ENCODE assay signal across 20 cellular contexts in the genomic region with DNA sequence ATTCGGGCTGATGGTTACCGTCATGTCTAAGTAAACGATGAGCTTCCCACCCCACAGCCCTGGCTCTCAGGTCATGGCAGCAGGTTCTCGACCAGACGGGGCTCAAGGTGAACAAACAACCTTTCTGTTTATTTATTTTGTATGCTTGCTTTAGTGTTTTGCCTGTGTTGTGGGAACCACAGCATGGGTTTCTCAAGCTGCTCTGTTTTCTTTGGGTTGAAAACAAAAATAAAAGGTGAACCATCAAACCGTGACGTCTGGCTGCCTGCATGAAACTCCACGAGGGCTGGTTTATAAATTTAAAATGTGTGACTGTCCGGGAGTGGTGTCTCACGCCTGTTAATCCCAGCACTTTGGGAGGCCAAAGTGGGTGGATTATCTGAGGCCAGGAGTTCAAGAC. TPM values are rescaled to one million over a fixed set of nuclear protein-coding genes. Genes with fewer than 3 reads are reported as not detected.
DNase-seq lines count a peak whose midpoint lies in the region; ATAC-seq, FAIRE-seq and TF ChIP-seq lines count a peak whose summit lies in the region.
"Had no signal": no experiment of that assay in that cellular context is flagged by ENCODE, and none has a peak within 500 bp of the region (broad histone marks: within the 10 kb centered on the region; RNA-seq: fewer than 3 reads in every experiment).

No MANE protein-coding gene starts in this region.

- CTCF ChIA-PET in K562 (lab: Yijun Ruan, JAX; ENCODE audit: low intra/inter-chr PET ratio), result interaction anchor here (0.6 kb wide), 1 partner anchor 77 kb away, joined by 3 read pairs; no protein-coding TSS in a partner anchor
- CTCF ChIA-PET in activated CD4-positive, alpha-beta T cell treated with anti-CD3 and anti-CD28 coated beads, Interleukin-2, amount 10 ng/mL, durations not matched to agents 7 days and 5 days (lab: Charles Lee), result interaction anchor here (1.0 kb wide), 1 partner anchor 53 kb away, joined by 3 read pairs; no protein-coding TSS in a partner anchor

- H3K4me1 Mint-ChIP-seq in activated CD4-positive, alpha-beta T cell treated with anti-CD3 and anti-CD28 coated beads, Interleukin-2, amount 10 ng/mL, durations not matched to agents 7 days and 5 days, result no peaks in the 10 kb centered on the region
- H3K4me1 Mint-ChIP-seq in GM23338, result peaks cover 53% of the 10 kb centered on the region
- H3K4me1 Mint-ChIP-seq: CD4-positive, alpha-beta memory T cell had no signal

- intact Hi-C loops in K562 (cut with micrococcal nuclease), result no loop called here

- H3K9me2 ChIP-seq in GM23338 (ENCODE audit: insufficient read depth), result no peaks in the 10 kb centered on the region

- H3K27ac ChIP-seq in K562 (ENCODE audit: extremely low read depth, low read depth, low read length) (no peak overlapping the region), GM23338 (ENCODE audit: low read depth) (no peak overlapping the region)
- H3K27ac ChIP-seq: SJSA1 had no signal

- no peak overlapping the region for H2AFZ ChIP-seq in K562 (ENCODE audit: low read depth, low read length)
- no peak overlapping the region for H2AFZ ChIP-seq in GM23338

- H3K36me3 Mint-ChIP-seq in activated CD4-positive, alpha-beta T cell treated with anti-CD3 and anti-CD28 coated beads, Interleukin-2, amount 10 ng/mL, durations not matched to agents 7 days and 5 days (ENCODE audit: low read depth), result no peaks in the 10 kb centered on the region
- no peaks in the 10 kb centered on the region; the same call in 2 of the 3 replicates for H3K36me3 Mint-ChIP-seq in GM23338 (ENCODE audit: low read depth)
- H3K36me3 Mint-ChIP-seq: CD4-positive, alpha-beta memory T cell had no signal

- TF ChIP-seq EP300 in K562 (IDR thresholded peaks at IDR 0.05; ENCODE audit: low read length), result no peak

- no peaks in the 10 kb centered on the region for H3K9me1 ChIP-seq in K562 (ENCODE audit: control insufficient read depth, insufficient read depth, low read length)

- no peak for TF ChIP-seq POLR2A in K562 (conservative IDR thresholded peaks at IDR 0.05)

- ATAC-seq in K562 (no peak), GM21737 (IDR thresholded peaks at IDR 0.05; ENCODE audit: unreplicated experiment) (no peak), GM23338 (no peak)

- TF ChIP-seq CTCF in GM12865 (IDR thresholded peaks at IDR 0.05; ENCODE audit: insufficient read depth, low read depth, low read length, missing control alignments) (no peak), K562 (IDR thresholded peaks at IDR 0.05 in 2 of 3, conservative IDR thresholded peaks at IDR 0.05 in 1 of 3; ENCODE audit: insufficient read depth in 2 of 3, low read depth in 1 of 3, low read length in 3 of 3) (no peak), GM23338 (conservative IDR thresholded peaks at IDR 0.05; ENCODE audit: low read depth in 2 of 2) (no peak)

- no peak overlapping the region for H3K9ac ChIP-seq in K562 (ENCODE audit: insufficient read depth in 1 of 2, low read depth in 2 of 2, low read length in 2 of 2)

- H3K9me3 Mint-ChIP-seq in activated CD4-positive, alpha-beta T cell treated with anti-CD3 and anti-CD28 coated beads, Interleukin-2, amount 10 ng/mL, durations not matched to agents 7 days and 5 days, result no peaks in the 10 kb centered on the region
- H3K9me3 Mint-ChIP-seq in GM23338, result no peaks in the 10 kb centered on the region

- FAIRE-seq in K562 (lab: Jason Lieb, UNC), result no peak
- FAIRE-seq: D721Med, G401.6, GM12891, GM18507 had no signal

- no peaks in the 10 kb centered on the region for H3K79me2 ChIP-seq in K562 (ENCODE audit: control insufficient read depth, insufficient read depth, low read length)
- H3K79me2 ChIP-seq in GM23338 (replicated peaks; ENCODE audit: insufficient read depth), result no peaks in the 10 kb centered on the region; the same call in 1 of the 2 replicates

- H3F3A ChIP-seq in GM23338 (replicated peaks; ENCODE audit: low read depth), result 0 out of 2 replicates have a peak, but pooled peaks cover 5% of the 10 kb centered on the region

- H3K4me3 ChIP-seq in GM12865 (ENCODE audit: low read depth, low read length) (no peak overlapping the region), K562 (no peak overlapping the region), GM23338 (no peak overlapping the region)
- H3K4me3 ChIP-seq: SJSA1 had no signal

- H3K4me1 ChIP-seq in K562 (replicated peaks in 1 of 2; ENCODE audit: control insufficient read depth in 2 of 2, insufficient read depth in 2 of 2, low read length in 2 of 2), result peaks cover 3 to 9% of the 10 kb centered on the region in 2 experiments; a peak in 1 of 5 replicates
- H3K4me1 ChIP-seq in GM23338 (ENCODE audit: insufficient read depth), result peaks cover 12% of the 10 kb centered on the region; the same call in 1 of the 2 replicates

- H3K36me3 ChIP-seq in K562 (ENCODE audit: control insufficient read depth, insufficient read depth, low read length) (no peaks in the 10 kb centered on the region), GM23338 (ENCODE audit: insufficient read depth) (no peaks in the 10 kb centered on the region)
- H3K36me3 ChIP-seq: SJSA1 had no signal

- POLR2A ChIA-PET in K562 (lab: Yijun Ruan, JAX), result no interaction called here
- POLR2A ChIA-PET in activated CD4-positive, alpha-beta T cell treated with anti-CD3 and anti-CD28 coated beads, Interleukin-2, amount 10 ng/mL, durations not matched to agents 7 days and 5 days (lab: Charles Lee), result no interaction called here

- peaks cover 15% of the 10 kb centered on the region; the same call in 1 of the 2 replicates for H4K20me1 ChIP-seq in K562 (replicated peaks; ENCODE audit: control insufficient read depth, insufficient read depth, low read length)
- H4K20me1 ChIP-seq in GM23338 (replicated peaks; ENCODE audit: insufficient read depth), result peaks cover 4% of the 10 kb centered on the region; the same call in 1 of the 2 replicates

- in situ Hi-C loops in K562 (cut with MboI), result no loop called here

- BruUV-seq in K562 (replicated peaks; lab: Mats Ljungman, UMichigan), result no TSS peak

- H3K27ac Mint-ChIP-seq in activated CD4-positive, alpha-beta T cell treated with anti-CD3 and anti-CD28 coated beads, Interleukin-2, amount 10 ng/mL, durations not matched to agents 7 days and 5 days, result no peak overlapping the region
- no peak overlapping the region for H3K27ac Mint-ChIP-seq in GM23338
- H3K27ac Mint-ChIP-seq: CD4-positive, alpha-beta memory T cell had no signal

- WGBS in K562 (ENCODE audit: insufficient coverage, low coverage, missing lambda C conversion rate), result 5% methylated on average over 10 of the region's 10 CpGs

- no peaks in the 10 kb centered on the region for H3K9me3 ChIP-seq in K562 (replicated peaks; ENCODE audit: control insufficient read depth, insufficient read depth, low read depth, low read length)
- H3K9me3 ChIP-seq: SJSA1 had no signal

- no peak for TF ChIP-seq RAD21 in K562 (CRISPR knock-in tag; conservative IDR thresholded peaks at IDR 0.05 in 1 of 2, IDR thresholded peaks at IDR 0.05 in 1 of 2)

- no peak overlapping the region for H3K4me2 ChIP-seq in K562 (ENCODE audit: insufficient read depth, low read length)
- no peak overlapping the region for H3K4me2 ChIP-seq in GM23338

- H3K4me3 Mint-ChIP-seq in activated CD4-positive, alpha-beta T cell treated with anti-CD3 and anti-CD28 coated beads, Interleukin-2, amount 10 ng/mL, durations not matched to agents 7 days and 5 days, result no peak overlapping the region
- no peak overlapping the region for H3K4me3 Mint-ChIP-seq in GM23338
- H3K4me3 Mint-ChIP-seq: CD4-positive, alpha-beta memory T cell had no signal

- H3K27me3 ChIP-seq in K562 (ENCODE audit: control insufficient read depth in 2 of 2, insufficient read depth in 2 of 2, low read length in 2 of 2) (peaks cover 24 to 64% of the 10 kb centered on the region in 2 experiments), GM23338 (ENCODE audit: insufficient read depth) (no peaks in the 10 kb centered on the region)
- H3K27me3 ChIP-seq: SJSA1 had no signal

- peaks cover 34% of the 10 kb centered on the region for H3K27me3 Mint-ChIP-seq in activated CD4-positive, alpha-beta T cell treated with anti-CD3 and anti-CD28 coated beads, Interleukin-2, amount 10 ng/mL, durations not matched to agents 7 days and 5 days
- H3K27me3 Mint-ChIP-seq in GM23338 (ENCODE audit: insufficient read depth, low read depth, poor library complexity), result peaks cover 8% of the 10 kb centered on the region

- DNase-seq in NCI-H146 treated with DMSO at 0.1 percent for 48 hours (lab: John Stamatoyannopoulos, UW; ENCODE audit: unreplicated experiment) (peak; percentile 42), NCI-H146 (lab: John Stamatoyannopoulos, UW) (no peak), GM12865 (ENCODE audit: low read depth) (peak; percentile 59), K562 (ENCODE audit: extremely low read depth in 1 of 4, low spot score in 3 of 4) (no peak), renal cortical epithelial cell (ENCODE audit: low read depth) (peak; percentile 85), GM23338 (ENCODE audit: low spot score) (no peak)
- DNase-seq in activated CD4-positive, alpha-beta T cell treated with anti-CD3 and anti-CD28 coated beads, Interleukin-2, amount 10 ng/mL, durations not matched to agents 7 days and 5 days, result no peak
- DNase-seq: 8988T; CD4-positive, alpha-beta memory T cell; DND-41; H7; NCI-H1048; NCI-H1694 treated with DMSO at 0.1 percent for 48 hours; NCI-H526 treated with DMSO at 0.1 percent for 48 hours had no signal

RNA-seq across cellular contexts. Expression of a gene that starts 28.0 kb away (rescaled TPM):
- not detected in 2 replicates for total RNA-seq in K562 (2011; cell fraction: chromatin; rRNA removed; ENCODE audit: low replicate concordance)
- 0.50 and 0.53 TPM in 2 replicates for total RNA-seq in K562 (2011; cell fraction: nucleolus; rRNA removed)
- 0.37 TPM in 1 of 2 replicates, not detected in the other for total RNA-seq in K562 (2011; cell fraction: nucleoplasm; rRNA removed)
- total RNA-seq in K562 (2014; rRNA removed), result 0.95 and 1.1 TPM in 2 replicates
- total RNA-seq in K562 (2014; rRNA removed; fragmentation: Illumina TruSeq; extraction: Trizol), result 0.16 and 0.55 TPM in 2 replicates
- 0.58 and 0.64 TPM in 2 replicates for total RNA-seq in K562 (2015; rRNA removed; fragmentation: Illumina TruSeq; extraction: Trizol)
- total RNA-seq in K562 (2021), result 0.80 and 1.0 TPM in 2 replicates
- 0.13 and 0.49 TPM in 2 replicates for polyA plus RNA-seq in K562 (2011; rRNA removed)
- 0.33 and 0.47 TPM in 2 replicates for polyA plus RNA-seq in K562 (2011; cell fraction: cytosol; rRNA removed)
- polyA plus RNA-seq in K562 (2011; cell fraction: nucleus; rRNA removed), result 0.21 and 0.34 TPM in 2 replicates
- polyA plus RNA-seq in K562 (2012), result 1.5 and 1.7 TPM in 2 replicates
- polyA plus RNA-seq in K562 (2014; fragmentation: Illumina TruSeq; extraction: Trizol), result 0.88 and 0.94 TPM in 2 replicates
- under 1 TPM; 0.06 to 0.07 TPM for polyA plus RNA-seq in K562 (2014; fragmentation: Nextera tagmentation; extraction: Ambion mirVana)
- polyA plus RNA-seq in K562 (2014; rRNA removed), result 0.62 and 1.4 TPM in 2 replicates
- 0.15 TPM in 1 of 2 replicates, not detected in the other for polyA minus RNA-seq in K562 (2011; rRNA and poly(A)+ RNA removed)
- 0.73 TPM in 1 of 2 replicates, not detected in the other for polyA minus RNA-seq in K562 (2011; cell fraction: cytosol; rRNA and poly(A)+ RNA removed)
- 0.44 TPM in 1 of 2 replicates, not detected in the other for polyA minus RNA-seq in K562 (2011; cell fraction: nucleus; rRNA and poly(A)+ RNA removed)
- 37.4 and 55.9 TPM in 2 replicates for total RNA-seq in renal cortical epithelial cell
- not detected for total RNA-seq in activated CD4-positive, alpha-beta T cell treated with anti-CD3 and anti-CD28 coated beads, Interleukin-2, amount 10 ng/mL, durations not matched to agents 7 days and 5 days
- total RNA-seq in GM23338 (2014; rRNA removed; shearing (Covaris generic)), result 5.2 and 7.9 TPM in 2 replicates
- 4.0 and 4.7 TPM in 2 replicates for polyA plus RNA-seq in GM23338 (2016; fragmentation: Nextera tagmentation; extraction: Ambion mirVana)
- polyA plus RNA-seq: CD4-positive, alpha-beta memory T cell had no signal

Comparison
In these comparisons a context has a peak if more than half of its experiments do, and no peak if none do; other contexts are left out.
1. DNase-seq: peak in NCI-H146 treated with DMSO at 0.1 percent for 48 hours (single experiment), GM12865 (single experiment) and renal cortical epithelial cell (single experiment); none in NCI-H146 (single experiment), K562 (0 of 4), activated CD4-positive, alpha-beta T cell treated with anti-CD3 and anti-CD28 coated beads, Interleukin-2, amount 10 ng/mL, durations not matched to agents 7 days and 5 days (single experiment) and GM23338 (single experiment).